ENCODE assay signal across 9 cellular contexts in genomic region chr12:27549231-27549800, GRCh38. TPM values are rescaled to one million over a fixed set of nuclear protein-coding genes. Genes with fewer than 3 reads are reported as not detected.
DNase-seq lines count a peak whose midpoint lies in the region; ATAC-seq and TF ChIP-seq lines count a peak whose summit lies in the region.
"Had no signal": no experiment of that assay in that cellular context is flagged by ENCODE, and none has a peak within 500 bp of the region (broad histone marks: within the 10 kb centered on the region; RNA-seq: fewer than 3 reads in every experiment).

No MANE protein-coding gene starts in this region.

- no peaks in the 10 kb centered on the region for H3K36me3 ChIP-seq in aorta (ENCODE audit: control insufficient read depth in 1 of 2, insufficient read depth in 2 of 2, low read length in 1 of 2)

- TF ChIP-seq CTCF in coronary artery (IDR thresholded peaks at IDR 0.05) (no peak), mesothelial cell of epicardium (IDR thresholded peaks at IDR 0.05; ENCODE audit: unreplicated experiment) (no peak)

- H3K4me1 ChIP-seq in aorta (ENCODE audit: control insufficient read depth in 1 of 2, insufficient read depth in 2 of 2, low read length in 2 of 2): peaks cover 7 to 21% of the 10 kb centered on the region in 2 donors

- H3K4me3 ChIP-seq in coronary artery: peak overlapping the region; percentile 45
- H3K4me3 ChIP-seq in aorta (ENCODE audit: low read length in 2 of 2): no peak overlapping the region

- intact Hi-C loops in Right ventricle myocardium inferior (cut with DNase I) (loop anchor here (2.0 kb wide), 1 partner anchor 25 kb away; the partner anchor contains the start of gene PPFIBP1), cardiac septum (cut with DNase I) (no loop called here), aorta (cut with DNase I) (no loop called here)

- no peaks in the 10 kb centered on the region for H3K27me3 ChIP-seq in aorta (ENCODE audit: control insufficient read depth in 1 of 2, insufficient read depth in 2 of 2, low read length in 1 of 2)

- H3K27ac ChIP-seq in coronary artery (peak overlapping the region; percentile 29 to 86), aorta (ENCODE audit: low read depth in 1 of 2, low read length in 2 of 2) (peak overlapping the region; percentile 57 to 75)

- DNase-seq in Right ventricle myocardium inferior (ENCODE audit: missing footprints) (no peak), cardiac septum (ENCODE audit: low spot score) (no peak), coronary artery (ENCODE audit: low spot score) (no peak), mesothelial cell of epicardium (ENCODE audit: low spot score in 2 of 2, unreplicated experiment in 2 of 2) (no peak), aorta (no peak), KG1 (lab: John Stamatoyannopoulos, UW) (no peak), GM19238 (ENCODE audit: insufficient read length, low spot score) (no peak), NCI-H1694 (lab: John Stamatoyannopoulos, UW) (no peak)

- peak overlapping the region; percentile 35 for H3K27ac Mint-ChIP-seq in mesothelial cell of epicardium
- H3K27ac Mint-ChIP-seq: activated naive CD4-positive, alpha-beta T cell treated with anti-CD3 and anti-CD28 coated beads, Interleukin-2, amount 50 U/mL, for 72 hours had no signal

- no peaks in the 10 kb centered on the region for H3K9me3 ChIP-seq in aorta (ENCODE audit: control insufficient read depth, low read length)

- H3K36me3 Mint-ChIP-seq in mesothelial cell of epicardium: peaks cover 3% of the 10 kb centered on the region

- peak; percentile 25 for ATAC-seq in Right ventricle myocardium inferior
- peak; percentile 6 for ATAC-seq in aorta (ENCODE audit: low FRiP score)

- H3K9me3 Mint-ChIP-seq in mesothelial cell of epicardium: peaks cover 3% of the 10 kb centered on the region
- H3K9me3 Mint-ChIP-seq: activated naive CD4-positive, alpha-beta T cell treated with anti-CD3 and anti-CD28 coated beads, Interleukin-2, amount 50 U/mL, for 72 hours had no signal

- no peaks in the 10 kb centered on the region for H3K27me3 Mint-ChIP-seq in mesothelial cell of epicardium (ENCODE audit: low read depth)

- H3K4me1 Mint-ChIP-seq in mesothelial cell of epicardium: peaks cover 57% of the 10 kb centered on the region

- 38 to 40% methylated on average over 8 of the region's 8 CpGs for WGBS in aorta, 2 donors

- no peak overlapping the region for H3K4me3 Mint-ChIP-seq in mesothelial cell of epicardium

RNA-seq across cellular contexts. Expression of gene PPFIBP1, which starts 25.3 kb away (rescaled TPM):
- total RNA-seq in Right ventricle myocardium inferior (330 TPM), cardiac septum (219 TPM), mesothelial cell of epicardium (101 to 105 TPM (median 102 TPM) in 3 replicates), aorta (100 to 1,000 TPM; 175 to 247 TPM)
- polyA plus RNA-seq in aorta: 10 to 100 TPM; 29.7 to 41.8 TPM
